ENCODE assay signal across 8 cellular contexts in genomic region chr5:122775713-122776084, GRCh38. TPM values are rescaled to one million over a fixed set of nuclear protein-coding genes. Genes with fewer than 3 reads are reported as not detected.
DNase-seq lines count a peak whose midpoint lies in the region; ATAC-seq, FAIRE-seq and TF ChIP-seq lines count a peak whose summit lies in the region.

No MANE protein-coding gene starts in this region.

- DNase-seq in DMS53 (lab: John Stamatoyannopoulos, UW) = peak; percentile 56
- DNase-seq in MG63 = no peak
- DNase-seq in adrenal gland = no peak
- DNase-seq in small intestine = peak; percentile 31
- no peak for DNase-seq in NCI-H2081 treated with DMSO at 0.1 percent for 48 hours (lab: John Stamatoyannopoulos, UW)

- intact Hi-C loops in adrenal gland (cut with DNase I) = no loop called here

- no peaks in the 10 kb centered on the region for H3K27me3 ChIP-seq in MG63
- H3K27me3 ChIP-seq in adrenal gland = no peaks in the 10 kb centered on the region
- H3K27me3 ChIP-seq in iPS-18a (ENCODE audit: control insufficient read depth, insufficient read depth, low read length) = peaks cover 4% of the 10 kb centered on the region
- H3K27me3 ChIP-seq in small intestine (ENCODE audit: control insufficient read depth in 2 of 2, insufficient read depth in 2 of 2, low read length in 2 of 2) = no peaks in the 10 kb centered on the region

- H3K4me1 ChIP-seq in adrenal gland (replicated peaks in 1 of 2) (peaks cover 6 to 25% of the 10 kb centered on the region in 2 donors), iPS-18a (ENCODE audit: control insufficient read depth, low read depth, low read length) (peaks cover 10% of the 10 kb centered on the region), small intestine (ENCODE audit: control insufficient read depth in 2 of 2, insufficient read depth in 1 of 2, low read depth in 1 of 2, low read length in 1 of 2) (peaks cover 3% of the 10 kb centered on the region in 2 donors)

- no peak for TF ChIP-seq POLR2A in adrenal gland (IDR thresholded peaks at IDR 0.05)

- peak overlapping the region; percentile 69 to 98 (median 85) for H3K27ac ChIP-seq in adrenal gland
- H3K27ac ChIP-seq in iPS-18a (ENCODE audit: low read length) = peak overlapping the region; percentile 40
- peak overlapping the region; percentile 16 to 93 for H3K27ac ChIP-seq in small intestine (ENCODE audit: low read depth in 1 of 2, low read length in 1 of 2)

- no peak for ATAC-seq in HG02623 (IDR thresholded peaks at IDR 0.05; ENCODE audit: unreplicated experiment)
- no peak for ATAC-seq in GM18511 (IDR thresholded peaks at IDR 0.05; ENCODE audit: unreplicated experiment)

- H3K4me3 ChIP-seq in MG63 (peak overlapping the region; percentile 93), adrenal gland (peak overlapping the region; percentile 76 to 98 (median 93)), iPS-18a (ENCODE audit: low read length) (peak overlapping the region; percentile 85), small intestine (ENCODE audit: low read depth in 1 of 2, low read length in 2 of 2) (peak overlapping the region; percentile 75 to 92)

- 0 to 4% (median 2%) methylated on average over 4 of the region's 4 CpGs for WGBS in adrenal gland, 4 donors
- 0 to 1% (median 1%) methylated on average over 4 of the region's 4 CpGs for WGBS in small intestine, 3 donors

- no peak for FAIRE-seq in small intestine (lab: Jason Lieb, UNC)

- peak overlapping the region; percentile 86 for H3K9ac ChIP-seq in iPS-18a (ENCODE audit: low read length)

- H3K36me3 ChIP-seq in MG63 (no peaks in the 10 kb centered on the region; the same call in 1 of the 2 replicates), adrenal gland (replicated peaks in 1 of 2) (no peaks in the 10 kb centered on the region), iPS-18a (ENCODE audit: control insufficient read depth, low read depth, low read length) (no peaks in the 10 kb centered on the region), small intestine (ENCODE audit: control insufficient read depth in 2 of 2, insufficient read depth in 2 of 2, low read length in 2 of 2) (no peaks in the 10 kb centered on the region)

- H3K9me3 ChIP-seq in MG63 (no peaks in the 10 kb centered on the region), adrenal gland (replicated peaks in 1 of 3) (no peaks in the 10 kb centered on the region), iPS-18a (ENCODE audit: control insufficient read depth, low read depth, low read length) (no peaks in the 10 kb centered on the region), small intestine (ENCODE audit: control insufficient read depth, low read depth) (no peaks in the 10 kb centered on the region)

- no peak for TF ChIP-seq CTCF in adrenal gland (IDR thresholded peaks at IDR 0.05)

RNA-seq across cellular contexts. Expression of gene SNX2, which starts 0.8 kb away (rescaled TPM):
- total RNA-seq in MG63 (2014; rRNA removed; shearing (Covaris generic); ENCODE audit: low replicate concordance) = 61.7 and 105 TPM in 2 replicates
- total RNA-seq in adrenal gland = 10 to 100 TPM; 45.3 to 76.0 (median 67.0) TPM
- polyA plus RNA-seq in adrenal gland (10 to 100 TPM; 14.7 to 97.2 (median 29.3) TPM), small intestine (10 to 100 TPM; 41.4 to 54.6 (median 50.5) TPM)

Comparison
In these comparisons a context has a peak if more than half of its experiments do, and no peak if none do; other contexts are left out.
1. DNase-seq: peak in DMS53 (single experiment) and small intestine (single experiment); none in MG63 (single experiment), adrenal gland (0 of 7) and NCI-H2081 treated with DMSO at 0.1 percent for 48 hours (single experiment).
2. Peak in every context shown above with its lines, with median percentiles within 50 percentile points of each other: H3K4me3 ChIP-seq and H3K27ac ChIP-seq.